ENCODE assay signal across 1 cellular context in the genomic region with DNA sequence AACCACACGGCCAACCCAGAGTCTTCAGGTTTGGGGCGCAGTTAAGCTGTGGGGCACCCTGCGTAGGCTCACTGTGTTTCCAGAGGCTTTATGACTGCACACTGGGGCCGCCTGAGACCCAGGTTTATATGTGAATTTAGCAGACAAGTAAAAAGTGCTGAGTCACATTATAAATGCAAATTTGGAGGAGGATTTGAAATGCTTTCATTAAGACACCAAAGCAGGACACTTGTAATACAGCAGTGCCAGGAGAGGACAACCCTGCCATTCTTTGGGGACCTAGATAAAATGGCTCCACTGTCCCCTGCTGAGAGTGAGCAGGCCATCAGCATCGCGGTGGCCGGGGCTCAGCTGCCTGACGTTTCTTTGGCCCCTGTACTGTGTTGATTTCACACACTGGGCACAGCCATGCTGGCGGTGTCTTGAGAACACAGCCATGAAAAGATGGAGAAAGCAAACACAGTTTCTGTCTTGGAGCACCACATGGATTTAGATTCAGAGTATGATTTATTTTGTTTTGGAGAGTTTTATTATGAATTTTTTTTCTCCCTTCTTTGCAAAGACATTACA.
TF ChIP-seq lines count a peak whose summit lies in the region.

No MANE protein-coding gene starts in this region.

TF ChIP-seq in K562, 482 proteins besides CTCF, POLR2A, EP300 and RAD21 (continued from another document):
- TF ChIP-seq, protein P1, sequence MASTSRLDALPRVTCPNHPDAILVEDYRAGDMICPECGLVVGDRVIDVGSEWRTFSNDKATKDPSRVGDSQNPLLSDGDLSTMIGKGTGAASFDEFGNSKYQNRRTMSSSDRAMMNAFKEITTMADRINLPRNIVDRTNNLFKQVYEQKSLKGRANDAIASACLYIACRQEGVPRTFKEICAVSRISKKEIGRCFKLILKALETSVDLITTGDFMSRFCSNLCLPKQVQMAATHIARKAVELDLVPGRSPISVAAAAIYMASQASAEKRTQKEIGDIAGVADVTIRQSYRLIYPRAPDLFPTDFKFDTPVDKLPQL (IDR thresholded peaks at IDR 0.05; ENCODE audit: extremely low read depth, insufficient read length): no peak
- TF ChIP-seq ZNF316 (IDR thresholded peaks at IDR 0.05) (peak; percentile 69), NFRKB (IDR thresholded peaks at IDR 0.05; ENCODE audit: low read depth) (no peak), BACH1 (tag; IDR thresholded peaks at IDR 0.05) (peak; percentile 36; the same call in 1 of the 2 replicates), ERF (CRISPR knock-in tag; IDR thresholded peaks at IDR 0.05) (no peak), PRMT5 (CRISPR knock-in tag; IDR thresholded peaks at IDR 0.05) (no peak), TAF1 (IDR thresholded peaks at IDR 0.05; ENCODE audit: control insufficient read depth, extremely low read depth, insufficient read depth, low read length, severe bottlenecking) (no peak), POLR2H (tag; IDR thresholded peaks at IDR 0.05; ENCODE audit: low read depth) (no peak), ZNF253 (CRISPR knock-in tag; conservative IDR thresholded peaks at IDR 0.05) (no peak), POLR2B (IDR thresholded peaks at IDR 0.05; ENCODE audit: low read depth, partially characterized antibody) (no peak), WHSC1 (IDR thresholded peaks at IDR 0.05; ENCODE audit: low read length) (no peak), NEUROD1 (IDR thresholded peaks at IDR 0.05; ENCODE audit: borderline replicate concordance, low read depth, low read length, partially characterized antibody) (no peak), MAFF (IDR thresholded peaks at IDR 0.05; ENCODE audit: low read length) (peak; percentile 52; the same call in 1 of the 2 replicates), MAFG (tag; conservative IDR thresholded peaks at IDR 0.05) (peak; percentile 68; the same call in 1 of the 2 replicates), DMBX1 (CRISPR knock-in tag; IDR thresholded peaks at IDR 0.05; ENCODE audit: borderline replicate concordance) (no peak), PPARD (CRISPR knock-in tag; IDR thresholded peaks at IDR 0.05) (no peak), NFE2 (IDR thresholded peaks at IDR 0.05; ENCODE audit: low read depth) (peak; percentile 22), SAFB2 (IDR thresholded peaks at IDR 0.05; ENCODE audit: borderline replicate concordance, low read depth, low read length, severe bottlenecking) (no peak), PHF20 (IDR thresholded peaks at IDR 0.05; ENCODE audit: partially characterized antibody) (no peak), TOE1 (IDR thresholded peaks at IDR 0.05; ENCODE audit: borderline replicate concordance) (no peak), TOE1 (CRISPR knock-in tag; IDR thresholded peaks at IDR 0.05; ENCODE audit: borderline replicate concordance, low read depth) (no peak), JUN (IDR thresholded peaks at IDR 0.05; ENCODE audit: borderline replicate concordance, low read depth, low read length) (no peak), JUN (CRISPR knock-in tag; IDR thresholded peaks at IDR 0.05; ENCODE audit: borderline replicate concordance) (no peak), KDM4B (IDR thresholded peaks at IDR 0.05; ENCODE audit: borderline replicate concordance in 2 of 2, low read depth in 1 of 2) (no peak), SIN3B (IDR thresholded peaks at IDR 0.05; ENCODE audit: low read depth) (no peak), ZNF79 (CRISPR knock-in tag; IDR thresholded peaks at IDR 0.05; ENCODE audit: low read depth) (no peak), RAD51 (IDR thresholded peaks at IDR 0.05; ENCODE audit: borderline replicate concordance, low read depth) (no peak), C11orf30 (IDR thresholded peaks at IDR 0.05; ENCODE audit: low read depth) (peak; percentile 59), RCOR1 (IDR thresholded peaks at IDR 0.05; ENCODE audit: borderline replicate concordance in 1 of 2, low read depth in 2 of 2, low read length in 2 of 2) (no peak), ZFP36 (IDR thresholded peaks at IDR 0.05; ENCODE audit: low read depth, low read length, partially characterized antibody) (no peak), FOXA1 (IDR thresholded peaks at IDR 0.05; ENCODE audit: borderline replicate concordance) (no peak)
- TF ChIP-seq, protein P2, sequence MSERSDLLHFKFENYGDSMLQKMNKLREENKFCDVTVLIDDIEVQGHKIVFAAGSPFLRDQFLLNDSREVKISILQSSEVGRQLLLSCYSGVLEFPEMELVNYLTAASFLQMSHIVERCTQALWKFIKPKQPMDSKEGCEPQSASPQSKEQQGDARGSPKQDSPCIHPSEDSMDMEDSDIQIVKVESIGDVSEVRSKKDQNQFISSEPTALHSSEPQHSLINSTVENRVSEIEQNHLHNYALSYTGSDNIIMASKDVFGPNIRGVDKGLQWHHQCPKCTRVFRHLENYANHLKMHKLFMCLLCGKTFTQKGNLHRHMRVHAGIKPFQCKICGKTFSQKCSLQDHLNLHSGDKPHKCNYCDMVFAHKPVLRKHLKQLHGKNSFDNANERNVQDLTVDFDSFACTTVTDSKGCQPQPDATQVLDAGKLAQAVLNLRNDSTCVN (CRISPR knock-in tag; IDR thresholded peaks at IDR 0.05): no peak
- TF ChIP-seq, protein P3, sequence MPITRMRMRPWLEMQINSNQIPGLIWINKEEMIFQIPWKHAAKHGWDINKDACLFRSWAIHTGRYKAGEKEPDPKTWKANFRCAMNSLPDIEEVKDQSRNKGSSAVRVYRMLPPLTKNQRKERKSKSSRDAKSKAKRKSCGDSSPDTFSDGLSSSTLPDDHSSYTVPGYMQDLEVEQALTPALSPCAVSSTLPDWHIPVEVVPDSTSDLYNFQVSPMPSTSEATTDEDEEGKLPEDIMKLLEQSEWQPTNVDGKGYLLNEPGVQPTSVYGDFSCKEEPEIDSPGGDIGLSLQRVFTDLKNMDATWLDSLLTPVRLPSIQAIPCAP (CRISPR knock-in tag; IDR thresholded peaks at IDR 0.05; ENCODE audit: borderline replicate concordance): no peak
- TF ChIP-seq, protein P4, sequence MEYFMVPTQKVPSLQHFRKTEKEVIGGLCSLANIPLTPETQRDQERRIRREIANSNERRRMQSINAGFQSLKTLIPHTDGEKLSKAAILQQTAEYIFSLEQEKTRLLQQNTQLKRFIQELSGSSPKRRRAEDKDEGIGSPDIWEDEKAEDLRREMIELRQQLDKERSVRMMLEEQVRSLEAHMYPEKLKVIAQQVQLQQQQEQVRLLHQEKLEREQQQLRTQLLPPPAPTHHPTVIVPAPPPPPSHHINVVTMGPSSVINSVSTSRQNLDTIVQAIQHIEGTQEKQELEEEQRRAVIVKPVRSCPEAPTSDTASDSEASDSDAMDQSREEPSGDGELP (CRISPR knock-in tag; IDR thresholded peaks at IDR 0.05; ENCODE audit: borderline replicate concordance): no peak
- TF ChIP-seq, protein P5, sequence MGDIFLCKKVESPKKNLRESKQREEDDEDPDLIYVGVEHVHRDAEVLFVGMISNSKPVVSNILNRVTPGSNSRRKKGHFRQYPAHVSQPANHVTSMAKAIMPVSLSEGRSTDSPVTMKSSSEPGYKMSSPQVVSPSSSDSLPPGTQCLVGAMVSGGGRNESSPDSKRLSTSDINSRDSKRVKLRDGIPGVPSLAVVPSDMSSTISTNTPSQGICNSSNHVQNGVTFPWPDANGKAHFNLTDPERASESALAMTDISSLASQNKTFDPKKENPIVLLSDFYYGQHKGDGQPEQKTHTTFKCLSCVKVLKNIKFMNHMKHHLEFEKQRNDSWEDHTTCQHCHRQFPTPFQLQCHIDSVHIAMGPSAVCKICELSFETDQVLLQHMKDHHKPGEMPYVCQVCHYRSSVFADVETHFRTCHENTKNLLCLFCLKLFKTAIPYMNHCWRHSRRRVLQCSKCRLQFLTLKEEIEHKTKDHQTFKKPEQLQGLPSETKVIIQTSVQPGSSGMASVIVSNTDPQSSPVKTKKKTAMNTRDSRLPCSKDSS (IDR thresholded peaks at IDR 0.05; ENCODE audit: low read depth, partially characterized antibody): no peak
- TF ChIP-seq, protein P6, sequence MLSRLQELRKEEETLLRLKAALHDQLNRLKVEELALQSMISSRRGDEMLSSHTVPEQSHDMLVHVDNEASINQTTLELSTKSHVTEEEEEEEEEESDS (CRISPR knock-in tag; IDR thresholded peaks at IDR 0.05): no peak
